In genomic region chr1:10936998-10937901, GRCh38 we compare ENCODE assay signal across 1 cellular context.
TF ChIP-seq lines count a peak whose summit lies in the region.

No MANE protein-coding gene starts in this region.

TF ChIP-seq in HepG2, 621 proteins besides CTCF, POLR2A, EP300 and RAD21 (continued from another document and continues in another):
- TF ChIP-seq, protein P1, sequence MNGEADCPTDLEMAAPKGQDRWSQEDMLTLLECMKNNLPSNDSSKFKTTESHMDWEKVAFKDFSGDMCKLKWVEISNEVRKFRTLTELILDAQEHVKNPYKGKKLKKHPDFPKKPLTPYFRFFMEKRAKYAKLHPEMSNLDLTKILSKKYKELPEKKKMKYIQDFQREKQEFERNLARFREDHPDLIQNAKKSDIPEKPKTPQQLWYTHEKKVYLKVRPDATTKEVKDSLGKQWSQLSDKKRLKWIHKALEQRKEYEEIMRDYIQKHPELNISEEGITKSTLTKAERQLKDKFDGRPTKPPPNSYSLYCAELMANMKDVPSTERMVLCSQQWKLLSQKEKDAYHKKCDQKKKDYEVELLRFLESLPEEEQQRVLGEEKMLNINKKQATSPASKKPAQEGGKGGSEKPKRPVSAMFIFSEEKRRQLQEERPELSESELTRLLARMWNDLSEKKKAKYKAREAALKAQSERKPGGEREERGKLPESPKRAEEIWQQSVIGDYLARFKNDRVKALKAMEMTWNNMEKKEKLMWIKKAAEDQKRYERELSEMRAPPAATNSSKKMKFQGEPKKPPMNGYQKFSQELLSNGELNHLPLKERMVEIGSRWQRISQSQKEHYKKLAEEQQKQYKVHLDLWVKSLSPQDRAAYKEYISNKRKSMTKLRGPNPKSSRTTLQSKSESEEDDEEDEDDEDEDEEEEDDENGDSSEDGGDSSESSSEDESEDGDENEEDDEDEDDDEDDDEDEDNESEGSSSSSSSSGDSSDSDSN (CRISPR knock-in tag; IDR thresholded peaks at IDR 0.05), result peak; percentile 93
- no peak for TF ChIP-seq ZC3H4 (CRISPR knock-in tag; IDR thresholded peaks at IDR 0.05; ENCODE audit: borderline replicate concordance)
- TF ChIP-seq ZFP82 (CRISPR knock-in tag; IDR thresholded peaks at IDR 0.05; ENCODE audit: borderline replicate concordance), result no peak
- no peak for TF ChIP-seq ZNF180 (CRISPR knock-in tag; IDR thresholded peaks at IDR 0.05; ENCODE audit: borderline replicate concordance, low read depth)
- TF ChIP-seq, protein P2, sequence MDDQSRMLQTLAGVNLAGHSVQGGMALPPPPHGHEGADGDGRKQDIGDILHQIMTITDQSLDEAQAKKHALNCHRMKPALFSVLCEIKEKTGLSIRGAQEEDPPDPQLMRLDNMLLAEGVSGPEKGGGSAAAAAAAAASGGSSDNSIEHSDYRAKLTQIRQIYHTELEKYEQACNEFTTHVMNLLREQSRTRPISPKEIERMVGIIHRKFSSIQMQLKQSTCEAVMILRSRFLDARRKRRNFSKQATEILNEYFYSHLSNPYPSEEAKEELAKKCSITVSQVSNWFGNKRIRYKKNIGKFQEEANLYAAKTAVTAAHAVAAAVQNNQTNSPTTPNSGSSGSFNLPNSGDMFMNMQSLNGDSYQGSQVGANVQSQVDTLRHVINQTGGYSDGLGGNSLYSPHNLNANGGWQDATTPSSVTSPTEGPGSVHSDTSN (CRISPR knock-in tag; IDR thresholded peaks at IDR 0.05; ENCODE audit: borderline replicate concordance), result no peak
- no peak for TF ChIP-seq ZNF724P (CRISPR knock-in tag; IDR thresholded peaks at IDR 0.05; ENCODE audit: borderline replicate concordance)
- no peak for TF ChIP-seq FIP1L1 (IDR thresholded peaks at IDR 0.05; ENCODE audit: borderline replicate concordance, insufficient read depth, low read depth, low read length)
- TF ChIP-seq HNRNPUL1 (IDR thresholded peaks at IDR 0.05; ENCODE audit: low read depth, low read length), result no peak
- peak; percentile 90 for TF ChIP-seq TARDBP (CRISPR knock-in tag; IDR thresholded peaks at IDR 0.05)
- peak; percentile 59; the same call in 1 of the 2 replicates for TF ChIP-seq ARNTL (CRISPR knock-in tag; IDR thresholded peaks at IDR 0.05)
- TF ChIP-seq YEATS4 (CRISPR knock-in tag; IDR thresholded peaks at IDR 0.05; ENCODE audit: borderline replicate concordance), result peak; percentile 66; the same call in 1 of the 2 replicates
- no peak for TF ChIP-seq SRF (IDR thresholded peaks at IDR 0.05; ENCODE audit: low read depth, low read length)
- peak; percentile 73 for TF ChIP-seq GABPB1 (CRISPR knock-in tag; IDR thresholded peaks at IDR 0.05)
- no peak for TF ChIP-seq SIN3B (IDR thresholded peaks at IDR 0.05; ENCODE audit: low read length)
- 0 out of 2 replicates have a peak, but pooled peaks have one; percentile 43 for TF ChIP-seq FOXO4 (CRISPR knock-in tag; conservative IDR thresholded peaks at IDR 0.05)
- peak; percentile 54; the same call in 1 of the 2 replicates for TF ChIP-seq SOX13 (IDR thresholded peaks at IDR 0.05)
- peak in 1 of 2 experiments; percentile 91; a peak in 2 of 4 replicates for TF ChIP-seq SOX13 (CRISPR knock-in tag; conservative IDR thresholded peaks at IDR 0.05 in 1 of 2, IDR thresholded peaks at IDR 0.05 in 1 of 2)
- TF ChIP-seq ELF4 (CRISPR knock-in tag; IDR thresholded peaks at IDR 0.05; ENCODE audit: borderline replicate concordance), result no peak
- TF ChIP-seq SP4 (CRISPR knock-in tag; IDR thresholded peaks at IDR 0.05), result 0 out of 2 replicates have a peak, but pooled peaks have one; percentile 36
- TF ChIP-seq, protein P3, sequence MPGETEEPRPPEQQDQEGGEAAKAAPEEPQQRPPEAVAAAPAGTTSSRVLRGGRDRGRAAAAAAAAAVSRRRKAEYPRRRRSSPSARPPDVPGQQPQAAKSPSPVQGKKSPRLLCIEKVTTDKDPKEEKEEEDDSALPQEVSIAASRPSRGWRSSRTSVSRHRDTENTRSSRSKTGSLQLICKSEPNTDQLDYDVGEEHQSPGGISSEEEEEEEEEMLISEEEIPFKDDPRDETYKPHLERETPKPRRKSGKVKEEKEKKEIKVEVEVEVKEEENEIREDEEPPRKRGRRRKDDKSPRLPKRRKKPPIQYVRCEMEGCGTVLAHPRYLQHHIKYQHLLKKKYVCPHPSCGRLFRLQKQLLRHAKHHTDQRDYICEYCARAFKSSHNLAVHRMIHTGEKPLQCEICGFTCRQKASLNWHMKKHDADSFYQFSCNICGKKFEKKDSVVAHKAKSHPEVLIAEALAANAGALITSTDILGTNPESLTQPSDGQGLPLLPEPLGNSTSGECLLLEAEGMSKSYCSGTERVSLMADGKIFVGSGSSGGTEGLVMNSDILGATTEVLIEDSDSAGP (CRISPR knock-in tag; IDR thresholded peaks at IDR 0.05; ENCODE audit: borderline replicate concordance), result peak; percentile 80; the same call in 1 of the 2 replicates
- no peak for TF ChIP-seq ZNF652 (CRISPR knock-in tag; IDR thresholded peaks at IDR 0.05; ENCODE audit: borderline replicate concordance, low read depth)
- TF ChIP-seq, protein P4, sequence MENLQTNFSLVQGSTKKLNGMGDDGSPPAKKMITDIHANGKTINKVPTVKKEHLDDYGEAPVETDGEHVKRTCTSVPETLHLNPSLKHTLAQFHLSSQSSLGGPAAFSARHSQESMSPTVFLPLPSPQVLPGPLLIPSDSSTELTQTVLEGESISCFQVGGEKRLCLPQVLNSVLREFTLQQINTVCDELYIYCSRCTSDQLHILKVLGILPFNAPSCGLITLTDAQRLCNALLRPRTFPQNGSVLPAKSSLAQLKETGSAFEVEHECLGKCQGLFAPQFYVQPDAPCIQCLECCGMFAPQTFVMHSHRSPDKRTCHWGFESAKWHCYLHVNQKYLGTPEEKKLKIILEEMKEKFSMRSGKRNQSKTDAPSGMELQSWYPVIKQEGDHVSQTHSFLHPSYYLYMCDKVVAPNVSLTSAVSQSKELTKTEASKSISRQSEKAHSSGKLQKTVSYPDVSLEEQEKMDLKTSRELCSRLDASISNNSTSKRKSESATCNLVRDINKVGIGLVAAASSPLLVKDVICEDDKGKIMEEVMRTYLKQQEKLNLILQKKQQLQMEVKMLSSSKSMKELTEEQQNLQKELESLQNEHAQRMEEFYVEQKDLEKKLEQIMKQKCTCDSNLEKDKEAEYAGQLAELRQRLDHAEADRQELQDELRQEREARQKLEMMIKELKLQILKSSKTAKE (CRISPR knock-in tag; IDR thresholded peaks at IDR 0.05; ENCODE audit: borderline replicate concordance), result no peak
- no peak for TF ChIP-seq KMT2B (CRISPR knock-in tag; IDR thresholded peaks at IDR 0.05)
- no peak for TF ChIP-seq ZNF136 (CRISPR knock-in tag; IDR thresholded peaks at IDR 0.05; ENCODE audit: low read depth)
- no peak for TF ChIP-seq THRA (CRISPR knock-in tag; IDR thresholded peaks at IDR 0.05; ENCODE audit: borderline replicate concordance)
- TF ChIP-seq, protein P5, sequence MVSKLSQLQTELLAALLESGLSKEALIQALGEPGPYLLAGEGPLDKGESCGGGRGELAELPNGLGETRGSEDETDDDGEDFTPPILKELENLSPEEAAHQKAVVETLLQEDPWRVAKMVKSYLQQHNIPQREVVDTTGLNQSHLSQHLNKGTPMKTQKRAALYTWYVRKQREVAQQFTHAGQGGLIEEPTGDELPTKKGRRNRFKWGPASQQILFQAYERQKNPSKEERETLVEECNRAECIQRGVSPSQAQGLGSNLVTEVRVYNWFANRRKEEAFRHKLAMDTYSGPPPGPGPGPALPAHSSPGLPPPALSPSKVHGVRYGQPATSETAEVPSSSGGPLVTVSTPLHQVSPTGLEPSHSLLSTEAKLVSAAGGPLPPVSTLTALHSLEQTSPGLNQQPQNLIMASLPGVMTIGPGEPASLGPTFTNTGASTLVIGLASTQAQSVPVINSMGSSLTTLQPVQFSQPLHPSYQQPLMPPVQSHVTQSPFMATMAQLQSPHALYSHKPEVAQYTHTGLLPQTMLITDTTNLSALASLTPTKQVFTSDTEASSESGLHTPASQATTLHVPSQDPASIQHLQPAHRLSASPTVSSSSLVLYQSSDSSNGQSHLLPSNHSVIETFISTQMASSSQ (IDR thresholded peaks at IDR 0.05; ENCODE audit: low read depth), result no peak; the same call in 1 of the 2 replicates
- TF ChIP-seq, protein P5 (CRISPR knock-in tag; IDR thresholded peaks at IDR 0.05; ENCODE audit: borderline replicate concordance), result peak; percentile 48; the same call in 1 of the 2 replicates
- no peak for TF ChIP-seq MIXL1 (CRISPR knock-in tag; IDR thresholded peaks at IDR 0.05)
- TF ChIP-seq, protein P6, sequence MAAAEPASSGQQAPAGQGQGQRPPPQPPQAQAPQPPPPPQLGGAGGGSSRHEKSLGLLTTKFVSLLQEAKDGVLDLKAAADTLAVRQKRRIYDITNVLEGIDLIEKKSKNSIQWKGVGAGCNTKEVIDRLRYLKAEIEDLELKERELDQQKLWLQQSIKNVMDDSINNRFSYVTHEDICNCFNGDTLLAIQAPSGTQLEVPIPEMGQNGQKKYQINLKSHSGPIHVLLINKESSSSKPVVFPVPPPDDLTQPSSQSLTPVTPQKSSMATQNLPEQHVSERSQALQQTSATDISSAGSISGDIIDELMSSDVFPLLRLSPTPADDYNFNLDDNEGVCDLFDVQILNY (CRISPR knock-in tag; conservative IDR thresholded peaks at IDR 0.05), result no peak
- no peak for TF ChIP-seq ZBTB20 (CRISPR knock-in tag; IDR thresholded peaks at IDR 0.05; ENCODE audit: borderline replicate concordance, low read depth)
- TF ChIP-seq, protein P7, sequence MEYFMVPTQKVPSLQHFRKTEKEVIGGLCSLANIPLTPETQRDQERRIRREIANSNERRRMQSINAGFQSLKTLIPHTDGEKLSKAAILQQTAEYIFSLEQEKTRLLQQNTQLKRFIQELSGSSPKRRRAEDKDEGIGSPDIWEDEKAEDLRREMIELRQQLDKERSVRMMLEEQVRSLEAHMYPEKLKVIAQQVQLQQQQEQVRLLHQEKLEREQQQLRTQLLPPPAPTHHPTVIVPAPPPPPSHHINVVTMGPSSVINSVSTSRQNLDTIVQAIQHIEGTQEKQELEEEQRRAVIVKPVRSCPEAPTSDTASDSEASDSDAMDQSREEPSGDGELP (IDR thresholded peaks at IDR 0.05; ENCODE audit: borderline replicate concordance, low read depth), result peak; percentile 88; the same call in 1 of the 2 replicates
- TF ChIP-seq ZNF569 (CRISPR knock-in tag; IDR thresholded peaks at IDR 0.05; ENCODE audit: borderline replicate concordance), result no peak
- no peak for TF ChIP-seq ZNF530 (CRISPR knock-in tag; IDR thresholded peaks at IDR 0.05; ENCODE audit: low read depth)
- TF ChIP-seq ZNF331 (CRISPR knock-in tag; IDR thresholded peaks at IDR 0.05), result peak; percentile 74; the same call in 1 of the 2 replicates
- no peak for TF ChIP-seq ZNF879 (CRISPR knock-in tag; IDR thresholded peaks at IDR 0.05)
- peak; percentile 58; the same call in 1 of the 2 replicates for TF ChIP-seq TFDP1 (CRISPR knock-in tag; IDR thresholded peaks at IDR 0.05; ENCODE audit: borderline replicate concordance)
